8 cellular contexts compared by ENCODE assay signal in genomic region chr11:58788355-58789023, GRCh38. TPM values are rescaled to one million over a fixed set of nuclear protein-coding genes. Genes with fewer than 3 reads are reported as not detected.
A peak's percentile ranks its signal among the peaks of the same experiment; 100 is the strongest.
DNase-seq lines count a peak whose midpoint lies in the region; ATAC-seq and TF ChIP-seq lines count a peak whose summit lies in the region.

No MANE protein-coding gene starts in this region.

- H3K27me3 Mint-ChIP-seq in T-cell (peaks cover 7 to 14% of the 10 kb centered on the region in 2 donors), brain (peaks cover 3% of the 10 kb centered on the region)
- peaks cover 9% of the 10 kb centered on the region for H3K27me3 Mint-ChIP-seq in stimulated activated naive CD8-positive, alpha-beta T cell treated with anti-CD3 and anti-CD28 coated beads, Interleukin-15, amount 100 ng/mL, for 72 hours

- no peak for TF ChIP-seq POLR2A in GM18505 (IDR thresholded peaks at IDR 0.05; ENCODE audit: borderline replicate concordance, extremely low read depth, insufficient read depth, insufficient read length)

- TF ChIP-seq CTCF in AG09319 (IDR thresholded peaks at IDR 0.05; ENCODE audit: low read depth, low read length), result peak; percentile 84
- TF ChIP-seq CTCF in brain (conservative IDR thresholded peaks at IDR 0.05), result peak; percentile 54 to 58

- CTCF ChIA-PET in T-cell (lab: Charles Lee), result interaction anchor here (0.6 to 5.6 kb wide), 10 partner anchors 57 to 1059 kb away, joined by 3 to 47 read pairs (median 3); partner anchors contain the start of gene GLYAT (in 1 of the 2)

- H3K36me3 Mint-ChIP-seq in T-cell, result no peaks in the 10 kb centered on the region
- no peaks in the 10 kb centered on the region for H3K36me3 Mint-ChIP-seq in brain

- H3K4me1 Mint-ChIP-seq in T-cell, result peaks cover 2 to 4% (median 2%) of the 10 kb centered on the region in 3 donors
- no peaks in the 10 kb centered on the region for H3K4me1 Mint-ChIP-seq in brain
- H3K4me1 Mint-ChIP-seq in stimulated activated naive CD8-positive, alpha-beta T cell treated with anti-CD3 and anti-CD28 coated beads, Interleukin-15, amount 100 ng/mL, for 72 hours, result peaks cover 6% of the 10 kb centered on the region

- no peak overlapping the region for H3K27ac Mint-ChIP-seq in T-cell
- H3K27ac Mint-ChIP-seq in brain, result no peak overlapping the region
- H3K27ac Mint-ChIP-seq in stimulated activated naive CD8-positive, alpha-beta T cell treated with anti-CD3 and anti-CD28 coated beads, Interleukin-15, amount 100 ng/mL, for 72 hours, result no peak overlapping the region

- peak; percentile 12 for DNase-seq in AG09319 (ENCODE audit: extremely low read depth, low read depth)
- DNase-seq in NCI-H1092 (lab: John Stamatoyannopoulos, UW), result peak; percentile 60
- DNase-seq in T-cell, result peak in 32 of 34 experiments; percentile 1 to 50 (median 28)
- DNase-seq in left lobe of liver (ENCODE audit: low spot score), result peak; percentile 64
- peak; percentile 51 for DNase-seq in stimulated activated naive CD8-positive, alpha-beta T cell treated with anti-CD3 and anti-CD28 coated beads, Interleukin-15, amount 100 ng/mL, for 72 hours

- H3K4me3 Mint-ChIP-seq in T-cell (no peak overlapping the region), brain (no peak overlapping the region)
- H3K4me3 Mint-ChIP-seq in stimulated activated naive CD8-positive, alpha-beta T cell treated with anti-CD3 and anti-CD28 coated beads, Interleukin-15, amount 100 ng/mL, for 72 hours, result no peak overlapping the region

- POLR2A ChIA-PET in T-cell (lab: Charles Lee), result no interaction called here

- H3K9me3 Mint-ChIP-seq in T-cell (no peaks in the 10 kb centered on the region), brain (peaks cover 0 to 6% (median 2%) of the 10 kb centered on the region in 5 experiments)
- H3K9me3 Mint-ChIP-seq in stimulated activated naive CD8-positive, alpha-beta T cell treated with anti-CD3 and anti-CD28 coated beads, Interleukin-15, amount 100 ng/mL, for 72 hours, result no peaks in the 10 kb centered on the region

- ATAC-seq in GM18505 (IDR thresholded peaks at IDR 0.05; ENCODE audit: unreplicated experiment), result peak; percentile 91
- peak; percentile 80 for ATAC-seq in HG02840 (IDR thresholded peaks at IDR 0.05; ENCODE audit: low FRiP score, unreplicated experiment)
- peak; percentile 78 to 87 (median 82) for ATAC-seq in T-cell (replicated peaks in 1 of 4)
- ATAC-seq in left lobe of liver, result peak; percentile 99
- peak; percentile 90 for ATAC-seq in stimulated activated naive CD8-positive, alpha-beta T cell treated with anti-CD3 and anti-CD28 coated beads, Interleukin-15, amount 100 ng/mL, for 72 hours

RNA-seq across cellular contexts. Expression of gene GLYATL2, which starts 56.0 kb away (rescaled TPM):
- not detected for total RNA-seq in T-cell
- 2.7 TPM for polyA plus RNA-seq in brain (ENCODE audit: insufficient read depth, low read depth, low replicate concordance)
- total RNA-seq in left lobe of liver, result not detected

RNA-seq across cellular contexts. Expression of gene GLYAT, which starts 56.7 kb away (rescaled TPM):
- total RNA-seq in T-cell (not detected), left lobe of liver (270 TPM)
- polyA plus RNA-seq in brain (ENCODE audit: insufficient read depth, low read depth, low replicate concordance), result not detected

Comparison
In these comparisons a context has a peak if more than half of its experiments do, and no peak if none do; other contexts are left out.
1. Peak in every context shown above with its lines: DNase-seq and ATAC-seq.
2. DNase-seq: peak in every context shown above with its lines; median percentile 64 in left lobe of liver; 60 in NCI-H1092; 51 in stimulated activated naive CD8-positive, alpha-beta T cell treated with anti-CD3 and anti-CD28 coated beads, Interleukin-15, amount 100 ng/mL, for 72 hours; 28 in T-cell; 12 in AG09319.
3. RNA of gene GLYAT, which starts 56.7 kb away (total RNA-seq): 270 TPM in left lobe of liver (single experiment); not detected in T-cell; every median in the first group is over 100 times any median in the second.